29 cellular contexts compared by ENCODE assay signal in the genomic region with DNA sequence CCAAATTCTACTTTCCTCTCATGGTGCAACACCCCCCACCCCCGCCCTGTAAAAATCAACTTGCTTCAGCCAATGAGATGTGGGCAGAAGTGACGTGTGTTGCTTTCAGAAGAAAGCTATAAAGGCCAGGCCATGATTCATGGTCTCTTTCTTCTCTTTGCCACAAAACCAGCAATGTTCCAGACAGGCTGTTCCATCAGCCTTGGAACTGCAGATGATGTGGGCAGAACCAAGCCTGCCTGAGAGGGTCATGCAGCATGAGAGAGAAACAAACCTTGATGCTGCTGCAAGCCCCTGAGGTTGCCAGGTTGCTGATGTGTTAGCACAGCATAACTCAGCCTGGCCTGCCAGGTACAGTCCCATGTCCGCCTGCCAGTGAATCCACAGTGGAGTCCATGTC.
"Had no signal": no experiment of that assay in that cellular context is flagged by ENCODE, and none has a peak within 500 bp of the region (broad histone marks: within the 10 kb centered on the region; RNA-seq: fewer than 3 reads in every experiment).

No MANE protein-coding gene starts in this region.

- DNase-seq: activated B cell treated with CpG ODN at 0.5 μM for 24 hours; activated CD4-positive, alpha-beta T cell treated with anti-CD3 and anti-CD28 coated beads for 1 hour; activated CD4-positive, alpha-beta T cell treated with anti-CD3 and anti-CD28 coated beads, Interleukin-2, amount 10 ng/mL, durations not matched to agents 7 days and 5 days; activated CD8-positive, alpha-beta memory T cell treated with anti-CD3 and anti-CD28 coated beads for 24 hours; activated gamma-delta T cell; activated naive CD4-positive, alpha-beta T cell treated with anti-CD3 and anti-CD28 coated beads for 36 hours; activated T-cell treated with anti-CD3 and anti-CD28 coated beads, Interleukin-2, amount 50 U/mL, for 4 hours; amniotic stem cell; Karpas-422; MM.1S; NCI-H1105; NCI-H1436; NCI-H1694 treated with DMSO at 0.1 percent for 48 hours; NCI-H2029 treated with DMSO at 0.1 percent for 48 hours; NCI-H345; NCI-H510A; NCI-H526 treated with DMSO at 0.1 percent for 48 hours; OCI-M1; RPMI8226; T-cell; T-helper 2 cell; T1000 had no signal

- H3K4me3 Mint-ChIP-seq: activated B cell treated with CpG ODN at 0.5 μM for 24 hours; activated CD4-positive, alpha-beta T cell treated with anti-CD3 and anti-CD28 coated beads, Interleukin-2, amount 10 ng/mL, durations not matched to agents 7 days and 5 days; activated naive CD4-positive, alpha-beta T cell treated with anti-CD3 and anti-CD28 coated beads for 36 hours; activated T-cell treated with anti-CD3 and anti-CD28 coated beads, Interleukin-2, amount 50 U/mL, for 4 hours; brain; central memory CD8-positive, alpha-beta T cell; T-cell had no signal

- H3K36me3 Mint-ChIP-seq: T-cell had no signal

- H3K27me3 ChIP-seq: ascending aorta had no signal

- H3K27ac Mint-ChIP-seq: activated B cell treated with CpG ODN at 0.5 μM for 24 hours; activated CD4-positive, alpha-beta T cell treated with anti-CD3 and anti-CD28 coated beads, Interleukin-2, amount 10 ng/mL, durations not matched to agents 7 days and 5 days; activated naive CD4-positive, alpha-beta T cell treated with anti-CD3 and anti-CD28 coated beads for 36 hours; brain; T-cell had no signal

- H3K4me1 Mint-ChIP-seq: activated B cell treated with CpG ODN at 0.5 μM for 24 hours; central memory CD8-positive, alpha-beta T cell had no signal

- H3K27ac ChIP-seq: ascending aorta, SK-N-MC had no signal

- H3K4me3 ChIP-seq: ascending aorta, K562, SK-N-MC had no signal

- H3K9me3 Mint-ChIP-seq: activated CD4-positive, alpha-beta T cell treated with anti-CD3 and anti-CD28 coated beads, Interleukin-2, amount 10 ng/mL, durations not matched to agents 7 days and 5 days had no signal

- H3K36me3 ChIP-seq: ascending aorta had no signal

- H3K27me3 Mint-ChIP-seq: activated CD4-positive, alpha-beta T cell treated with anti-CD3 and anti-CD28 coated beads, Interleukin-2, amount 10 ng/mL, durations not matched to agents 7 days and 5 days had no signal

- H3K9me3 ChIP-seq: ascending aorta had no signal

- ATAC-seq: K562, Panc1, Right ventricle myocardium inferior, T-cell had no signal
